In genomic region chrX:153333821-153334653, GRCh38 we compare ENCODE assay signal across 8 cellular contexts. TPM values are rescaled to one million over a fixed set of nuclear protein-coding genes. Genes with fewer than 3 reads are reported as not detected.
A peak's percentile ranks its signal among the peaks of the same experiment; 100 is the strongest.
DNase-seq lines count a peak whose midpoint lies in the region; ATAC-seq and TF ChIP-seq lines count a peak whose summit lies in the region.

Gene ZNF275 (plus strand): TSS chrX:153334153. CDS start chrX:153336680, 2,527 bp downstream.

- H3K36me3 Mint-ChIP-seq in activated T-helper 17 cell treated with anti-CD3 and anti-CD28 coated beads, Interleukin-2, amount 50 U/mL, for 72 hours (ENCODE audit: low read depth), result peaks cover 35% of the 10 kb centered on the region
- H3K36me3 Mint-ChIP-seq in nephron (ENCODE audit: low read depth), result peaks cover 13% of the 10 kb centered on the region

- in situ Hi-C loops in KBM-7 (cut with MboI; ENCODE audit: low pct_unique_long_range_greater_than_20kb, low sequenced_read_pairs), result no loop called here

- H3K4me1 Mint-ChIP-seq in activated T-helper 17 cell treated with anti-CD3 and anti-CD28 coated beads, Interleukin-2, amount 50 U/mL, for 72 hours, result peaks cover 18% of the 10 kb centered on the region
- peaks cover 18% of the 10 kb centered on the region for H3K4me1 Mint-ChIP-seq in nephron

- DNase-seq in DMS79 treated with DMSO at 0.1 percent for 48 hours (lab: John Stamatoyannopoulos, UW) (peak; percentile 30), KBM-7 (peak; percentile 83), RPMI7951 (ENCODE audit: low read depth) (peak; percentile 66), fibroblast of peridontal ligament (ENCODE audit: extremely low read depth) (peak; percentile 58)
- peak; percentile 71 to 85 (median 76) for DNase-seq in stimulated activated naive CD4-positive, alpha-beta T cell (lab: John Stamatoyannopoulos, UW)

- peak; percentile 88 for ATAC-seq in GM21717 (IDR thresholded peaks at IDR 0.05; ENCODE audit: unreplicated experiment)
- peak; percentile 95 for ATAC-seq in activated T-helper 17 cell treated with anti-CD3 and anti-CD28 coated beads, Interleukin-2, amount 50 U/mL, for 72 hours (replicated peaks)

- no peaks in the 10 kb centered on the region for H3K9me3 Mint-ChIP-seq in activated T-helper 17 cell treated with anti-CD3 and anti-CD28 coated beads, Interleukin-2, amount 50 U/mL, for 72 hours
- peaks cover 18% of the 10 kb centered on the region for H3K9me3 Mint-ChIP-seq in nephron

- H3K4me3 Mint-ChIP-seq in activated T-helper 17 cell treated with anti-CD3 and anti-CD28 coated beads, Interleukin-2, amount 50 U/mL, for 72 hours, result peak within 1 kb of the TSS; percentile 79
- H3K4me3 Mint-ChIP-seq in nephron, result peak within 1 kb of the TSS; percentile 88 to 91 (median 91)

- peak within 1 kb of the TSS; percentile 65 for H3K27ac Mint-ChIP-seq in activated T-helper 17 cell treated with anti-CD3 and anti-CD28 coated beads, Interleukin-2, amount 50 U/mL, for 72 hours
- peak within 1 kb of the TSS in 2 of 3 experiments; percentile 67 to 84 for H3K27ac Mint-ChIP-seq in nephron

- H3K27me3 Mint-ChIP-seq in activated T-helper 17 cell treated with anti-CD3 and anti-CD28 coated beads, Interleukin-2, amount 50 U/mL, for 72 hours, result peaks cover under 1% of the 10 kb centered on the region
- H3K27me3 Mint-ChIP-seq in nephron (ENCODE audit: low read depth), result peaks cover 7% of the 10 kb centered on the region

- no peak for TF ChIP-seq CTCF in nephron (IDR thresholded peaks at IDR 0.05; ENCODE audit: unreplicated experiment in 3 of 3)

RNA-seq across cellular contexts. Expression of gene ZNF275, which starts in this region (rescaled TPM):
- total RNA-seq in RPMI7951 (2014; rRNA removed; shearing (Covaris generic)), result 1.8 and 2.1 TPM in 2 replicates
- total RNA-seq in activated T-helper 17 cell treated with anti-CD3 and anti-CD28 coated beads, Interleukin-2, amount 50 U/mL, for 72 hours, result 10 to 100 TPM; 16.6 to 20.8 TPM

Comparison
In these comparisons a context has a peak if more than half of its experiments do, and no peak if none do; other contexts are left out.
1. Peak in every context shown above with its lines: DNase-seq and ATAC-seq.
2. DNase-seq: peak in every context shown above with its lines; median percentile 83 in KBM-7; 76 in stimulated activated naive CD4-positive, alpha-beta T cell; 66 in RPMI7951; 58 in fibroblast of peridontal ligament; 30 in DMS79 treated with DMSO at 0.1 percent for 48 hours.